Comparison of ENCODE assay signal across 29 cellular contexts in genomic region chr14:98925362-98926040, GRCh38.
DNase-seq lines count a peak whose midpoint lies in the region; ATAC-seq and TF ChIP-seq lines count a peak whose summit lies in the region.
"Had no signal": no experiment of that assay in that cellular context is flagged by ENCODE, and none has a peak within 500 bp of the region (broad histone marks: within the 10 kb centered on the region; RNA-seq: fewer than 3 reads in every experiment).

No MANE protein-coding gene starts in this region.

- peaks cover 16% of the 10 kb centered on the region for H3K9me3 ChIP-seq in KOPT-K1 (ENCODE audit: insufficient read depth, low read length, poor library complexity, severe bottlenecking)
- H3K9me3 ChIP-seq in suprapubic skin, result no peaks in the 10 kb centered on the region
- H3K9me3 ChIP-seq in hepatocyte (ENCODE audit: low read depth), result no peaks in the 10 kb centered on the region
- no peaks in the 10 kb centered on the region for H3K9me3 ChIP-seq in right cardiac atrium (ENCODE audit: control insufficient read depth, low read length)
- H3K9me3 ChIP-seq: ascending aorta, BE2C, colonic mucosa, tibial artery, vagina had no signal

- H3K9me2 ChIP-seq in hepatocyte (replicated peaks; ENCODE audit: insufficient read depth), result no peaks in the 10 kb centered on the region

- peak overlapping the region; percentile 71 for H3K27ac ChIP-seq in KOPT-K1 (ENCODE audit: low read depth, low read length, poor library complexity, severe bottlenecking)
- H3K27ac ChIP-seq in suprapubic skin, result no peak overlapping the region
- no peak overlapping the region for H3K27ac ChIP-seq in hepatocyte
- no peak overlapping the region for H3K27ac ChIP-seq in right cardiac atrium (ENCODE audit: low read length)
- H3K27ac ChIP-seq: ascending aorta, colonic mucosa, SK-N-MC, tibial artery, vagina had no signal

- peak overlapping the region; percentile 11 for H3K27ac Mint-ChIP-seq in activated naive CD4-positive, alpha-beta T cell treated with anti-CD3 and anti-CD28 coated beads for 36 hours
- peak overlapping the region in 1 of 2 donors; percentile 57 for H3K27ac Mint-ChIP-seq in activated naive CD4-positive, alpha-beta T cell treated with anti-CD3 and anti-CD28 coated beads, Interleukin-2, amount 50 U/mL, for 72 hours
- H3K27ac Mint-ChIP-seq: activated B cell treated with CpG ODN at 0.5 μM for 24 hours had no signal

- CTCF ChIA-PET in activated naive CD4-positive, alpha-beta T cell treated with anti-CD3 and anti-CD28 coated beads for 36 hours (lab: Charles Lee), result interaction anchor here (0.6 to 0.8 kb wide), 3 partner anchors 84 to 463 kb away, joined by 3 to 4 read pairs (median 3); no protein-coding TSS in a partner anchor

- no peak for TF ChIP-seq EP300 in suprapubic skin (IDR thresholded peaks at IDR 0.05)

- H3K4me2 ChIP-seq in hepatocyte, result no peak overlapping the region
- H3K4me2 ChIP-seq: smooth muscle cell had no signal

- intact Hi-C loops in activated naive CD4-positive, alpha-beta T cell treated with anti-CD3 and anti-CD28 coated beads for 36 hours (cut with micrococcal nuclease), result loop anchor here (5.0 kb wide), 1 partner anchor 257 kb away; no protein-coding TSS in a partner anchor
- intact Hi-C loops in right cardiac atrium (cut with DNase I), result no loop called here

- TF ChIP-seq POLR2A in suprapubic skin (IDR thresholded peaks at IDR 0.05), result no peak

- 82% methylated on average over 7 of the region's 7 CpGs for WGBS in suprapubic skin
- WGBS in hepatocyte (ENCODE audit: low lambda C conversion rate, missing lambda C conversion rate), result 93% methylated on average over 7 of the region's 7 CpGs
- WGBS in right cardiac atrium, result 88% methylated on average over 7 of the region's 7 CpGs

- TF ChIP-seq CTCF in suprapubic skin (IDR thresholded peaks at IDR 0.05) (no peak), hepatocyte (IDR thresholded peaks at IDR 0.05; ENCODE audit: poor library complexity) (no peak)

- no peak for DNase-seq in activated naive CD4-positive, alpha-beta T cell treated with anti-CD3 and anti-CD28 coated beads for 36 hours
- no peak for DNase-seq in activated naive CD4-positive, alpha-beta T cell (lab: John Stamatoyannopoulos, UW)
- DNase-seq in activated naive CD4-positive, alpha-beta T cell treated with anti-CD3 and anti-CD28 coated beads, Interleukin-2, amount 50 U/mL, for 72 hours (ENCODE audit: low spot score in 2 of 2), result no peak
- DNase-seq in suprapubic skin (ENCODE audit: low spot score in 2 of 2), result peak; percentile 37 to 45
- DNase-seq in hepatocyte (ENCODE audit: low spot score), result no peak
- no peak for DNase-seq in right cardiac atrium
- DNase-seq: activated B cell treated with CpG ODN at 0.5 μM for 24 hours; BE2C; colonic mucosa; COR-L47; DMS53; effector CD8-positive, alpha-beta T cell; H9; immature natural killer cell; left colon; mammary epithelial cell; NCI-H1105 treated with DMSO at 0.1 percent for 48 hours; NCI-H187 treated with DMSO at 0.1 percent for 48 hours; NCI-H2171; NCI-H510A treated with DMSO at 0.1 percent for 48 hours; OCI-M1; stimulated activated naive CD4-positive, alpha-beta T cell treated with Interleukin-2 at 50 U/mL for 16 hours had no signal

- H3K79me2 ChIP-seq in hepatocyte, result no peaks in the 10 kb centered on the region

- peaks cover 38% of the 10 kb centered on the region for H3K4me1 Mint-ChIP-seq in activated naive CD4-positive, alpha-beta T cell treated with anti-CD3 and anti-CD28 coated beads for 36 hours (ENCODE audit: low read depth)
- H3K4me1 Mint-ChIP-seq: activated B cell treated with CpG ODN at 0.5 μM for 24 hours had no signal

- H3K27me3 Mint-ChIP-seq in activated naive CD4-positive, alpha-beta T cell treated with anti-CD3 and anti-CD28 coated beads for 36 hours (ENCODE audit: low read depth), result no peaks in the 10 kb centered on the region
- H3K27me3 Mint-ChIP-seq: activated B cell treated with CpG ODN at 0.5 μM for 24 hours had no signal

- peaks cover 3% of the 10 kb centered on the region for H3K36me3 Mint-ChIP-seq in activated naive CD4-positive, alpha-beta T cell treated with anti-CD3 and anti-CD28 coated beads for 36 hours (ENCODE audit: low read depth)
- peaks cover 14 to 16% of the 10 kb centered on the region in 2 donors for H3K36me3 Mint-ChIP-seq in activated naive CD4-positive, alpha-beta T cell treated with anti-CD3 and anti-CD28 coated beads, Interleukin-2, amount 50 U/mL, for 72 hours

- H3K36me3 ChIP-seq in KOPT-K1 (ENCODE audit: insufficient read depth, low read length) (no peaks in the 10 kb centered on the region), suprapubic skin (no peaks in the 10 kb centered on the region), hepatocyte (replicated peaks; ENCODE audit: insufficient read depth, low read depth) (no peaks in the 10 kb centered on the region)
- H3K36me3 ChIP-seq: ascending aorta, BE2C, colonic mucosa, tibial artery, vagina had no signal

- ATAC-seq in activated naive CD4-positive, alpha-beta T cell treated with anti-CD3 and anti-CD28 coated beads, Interleukin-2, amount 50 U/mL, for 72 hours, result peak; percentile 36 to 51
- no peak for ATAC-seq in right cardiac atrium
- ATAC-seq: K562 had no signal

- no peaks in the 10 kb centered on the region for H4K20me1 ChIP-seq in hepatocyte (ENCODE audit: insufficient read depth, poor library complexity, severe bottlenecking)

- peaks cover 11% of the 10 kb centered on the region for H3K9me3 Mint-ChIP-seq in activated naive CD4-positive, alpha-beta T cell treated with anti-CD3 and anti-CD28 coated beads for 36 hours
- H3K9me3 Mint-ChIP-seq in activated naive CD4-positive, alpha-beta T cell treated with anti-CD3 and anti-CD28 coated beads, Interleukin-2, amount 50 U/mL, for 72 hours, result peaks cover 11 to 23% of the 10 kb centered on the region in 2 donors
- H3K9me3 Mint-ChIP-seq: H9, immature natural killer cell had no signal

- no peak overlapping the region for H2AFZ ChIP-seq in hepatocyte

- H3K4me3 ChIP-seq in suprapubic skin (no peak overlapping the region), hepatocyte (no peak overlapping the region), right cardiac atrium (ENCODE audit: low read length) (no peak overlapping the region)
- H3K4me3 ChIP-seq: ascending aorta, colonic mucosa, K562, SK-N-MC, smooth muscle cell, tibial artery, vagina had no signal

- peak overlapping the region; percentile 34 for H3K4me3 Mint-ChIP-seq in activated naive CD4-positive, alpha-beta T cell treated with anti-CD3 and anti-CD28 coated beads for 36 hours
- H3K4me3 Mint-ChIP-seq: activated B cell treated with CpG ODN at 0.5 μM for 24 hours, H9, immature natural killer cell had no signal

- H3K4me1 ChIP-seq in suprapubic skin (peaks cover 19% of the 10 kb centered on the region), hepatocyte (ENCODE audit: insufficient read depth) (no peaks in the 10 kb centered on the region), right cardiac atrium (ENCODE audit: control insufficient read depth, insufficient read depth, low read length) (no peaks in the 10 kb centered on the region)
- H3K4me1 ChIP-seq: BE2C, colonic mucosa, tibial artery, vagina had no signal

- no peaks in the 10 kb centered on the region for H3K27me3 ChIP-seq in suprapubic skin
- H3K27me3 ChIP-seq in hepatocyte, result no peaks in the 10 kb centered on the region
- no peaks in the 10 kb centered on the region for H3K27me3 ChIP-seq in right cardiac atrium (ENCODE audit: control insufficient read depth, insufficient read depth)
- H3K27me3 ChIP-seq: ascending aorta, BE2C, colonic mucosa, tibial artery, vagina had no signal

Comparison
In these comparisons a context has a peak if more than half of its experiments do, and no peak if none do; other contexts are left out.
1. DNase-seq: peak in suprapubic skin (2 of 2); none in activated naive CD4-positive, alpha-beta T cell treated with anti-CD3 and anti-CD28 coated beads for 36 hours (single experiment), activated naive CD4-positive, alpha-beta T cell (0 of 4), activated naive CD4-positive, alpha-beta T cell treated with anti-CD3 and anti-CD28 coated beads, Interleukin-2, amount 50 U/mL, for 72 hours (0 of 2), hepatocyte (single experiment) and right cardiac atrium (0 of 3).
2. ATAC-seq: peak in activated naive CD4-positive, alpha-beta T cell treated with anti-CD3 and anti-CD28 coated beads, Interleukin-2, amount 50 U/mL, for 72 hours (2 of 2); none in right cardiac atrium (0 of 2).